ENCODE assay signal across 2 cellular contexts in genomic region chr11:980438-981365, GRCh38.
TF ChIP-seq lines count a peak whose summit lies in the region.

No MANE protein-coding gene starts in this region.

TF ChIP-seq in A549, 52 proteins besides CTCF, POLR2A, EP300 and RAD21:
- TF ChIP-seq RCOR1 (IDR thresholded peaks at IDR 0.05; ENCODE audit: low read depth, low read length), result no peak
- TF ChIP-seq HOXB5 (CRISPR knock-in tag; IDR thresholded peaks at IDR 0.05), result no peak
- TF ChIP-seq, protein P1, sequence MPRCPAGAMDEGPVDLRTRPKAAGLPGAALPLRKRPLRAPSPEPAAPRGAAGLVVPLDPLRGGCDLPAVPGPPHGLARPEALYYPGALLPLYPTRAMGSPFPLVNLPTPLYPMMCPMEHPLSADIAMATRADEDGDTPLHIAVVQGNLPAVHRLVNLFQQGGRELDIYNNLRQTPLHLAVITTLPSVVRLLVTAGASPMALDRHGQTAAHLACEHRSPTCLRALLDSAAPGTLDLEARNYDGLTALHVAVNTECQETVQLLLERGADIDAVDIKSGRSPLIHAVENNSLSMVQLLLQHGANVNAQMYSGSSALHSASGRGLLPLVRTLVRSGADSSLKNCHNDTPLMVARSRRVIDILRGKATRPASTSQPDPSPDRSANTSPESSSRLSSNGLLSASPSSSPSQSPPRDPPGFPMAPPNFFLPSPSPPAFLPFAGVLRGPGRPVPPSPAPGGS (IDR thresholded peaks at IDR 0.05), result no peak
- TF ChIP-seq ESRRA (IDR thresholded peaks at IDR 0.05; ENCODE audit: borderline replicate concordance, low read length), result no peak

TF ChIP-seq in H1, 55 proteins besides CTCF, POLR2A, EP300 and RAD21:
- TF ChIP-seq RBBP5 (IDR thresholded peaks at IDR 0.05; ENCODE audit: borderline replicate concordance, low read depth, low read length), result no peak
- TF ChIP-seq CBX8 (IDR thresholded peaks at IDR 0.05; ENCODE audit: borderline replicate concordance, low read depth, low read length), result no peak
- no peak for TF ChIP-seq RFX5 (IDR thresholded peaks at IDR 0.05; ENCODE audit: borderline replicate concordance, low read depth, low read length)
- no peak for TF ChIP-seq RNF2 (IDR thresholded peaks at IDR 0.05; ENCODE audit: borderline replicate concordance, low read depth, low read length, missing control alignments, poor library complexity, severe bottlenecking)
- no peak for TF ChIP-seq SUZ12 (IDR thresholded peaks at IDR 0.05; ENCODE audit: low read length)
- no peak for TF ChIP-seq NANOG (IDR thresholded peaks at IDR 0.05; ENCODE audit: insufficient read depth, low read depth, low read length, poor library complexity, severe bottlenecking)
- TF ChIP-seq TAF1 (IDR thresholded peaks at IDR 0.05; ENCODE audit: low read depth, low read length), result no peak
